Comparison of ENCODE assay signal across 27 cellular contexts in the genomic region with DNA sequence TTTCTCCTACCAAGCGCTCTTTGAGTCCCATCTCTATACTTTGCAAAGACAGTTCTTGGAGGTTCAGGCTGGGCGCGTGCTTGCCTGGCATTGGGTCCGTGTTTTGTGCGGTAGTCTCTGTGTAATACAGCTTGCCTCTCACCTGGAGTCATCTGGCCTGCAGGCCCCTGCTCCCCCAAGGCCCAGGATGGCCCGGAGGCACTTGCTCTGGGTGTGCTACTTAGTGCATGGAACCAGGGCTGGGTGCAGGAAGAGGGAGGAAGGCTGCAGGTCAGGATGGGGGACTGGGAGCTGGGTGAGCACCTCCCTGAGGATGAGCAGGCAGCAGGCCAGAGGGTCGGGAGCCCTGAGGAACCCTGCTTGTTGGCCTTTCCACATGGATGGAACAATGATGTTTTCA.
DNase-seq lines count a peak whose midpoint lies in the region; ATAC-seq and TF ChIP-seq lines count a peak whose summit lies in the region.
"Had no signal": no experiment of that assay in that cellular context is flagged by ENCODE, and none has a peak within 500 bp of the region (broad histone marks: within the 10 kb centered on the region; RNA-seq: fewer than 3 reads in every experiment).

No MANE protein-coding gene starts in this region.

- H3K36me3 Mint-ChIP-seq in CD4-positive, alpha-beta T cell (ENCODE audit: low read depth), result no peaks in the 10 kb centered on the region
- H3K36me3 Mint-ChIP-seq in activated CD8-positive, alpha-beta T cell treated with anti-CD3 and anti-CD28 coated beads, Interleukin-2, amount 10 ng/mL, durations not matched to agents 7 days and 5 days (ENCODE audit: low read depth), result peaks cover 2% of the 10 kb centered on the region
- H3K36me3 Mint-ChIP-seq: CD8-positive, alpha-beta memory T cell; immature natural killer cell had no signal

- no peak for DNase-seq in CD4-positive, alpha-beta T cell
- no peak for DNase-seq in activated CD8-positive, alpha-beta T cell treated with anti-CD3 and anti-CD28 coated beads, Interleukin-2, amount 10 ng/mL, durations not matched to agents 7 days and 5 days
- DNase-seq in mesenteric fat pad (ENCODE audit: low spot score), result peak; percentile 72
- DNase-seq in mesenchymal stem cell, result no peak
- no peak for DNase-seq in NCI-H748 (lab: John Stamatoyannopoulos, UW; ENCODE audit: unreplicated experiment)
- no peak for DNase-seq in uterus
- DNase-seq: activated naive CD4-positive, alpha-beta T cell treated with Interleukin-2 at 50 U/mL for 16 hours; CD8-positive, alpha-beta memory T cell; DMS 273 treated with DMSO at 0.1 percent for 48 hours; hypothalamus; immature natural killer cell; KBM-7; left colon; mammary epithelial cell; NCI-H1417 treated with DMSO at 0.1 percent for 48 hours; NCI-H2081 treated with DMSO at 0.1 percent for 48 hours; NCI-H226; NCI-H774; stimulated activated CD4-positive, alpha-beta T cell treated with anti-CD3 and anti-CD28 coated beads, Interleukin-2, amount 100 ng/mL, for 48 hours; T1000; upper lobe of right lung; WERI-Rb-1 had no signal

- intact Hi-C loops in CD4-positive, alpha-beta T cell (cut with DNase I, micrococcal nuclease), result loop anchor here in 1 of 2 experiments (5.0 to 10.0 kb wide), 4 partner anchors 57 to 305 kb away; a partner anchor contains a TSS
- intact Hi-C loops in uterus (cut with DNase I; ENCODE audit: low total_unique reads), result no loop called here

- no peak overlapping the region for H3K4me3 Mint-ChIP-seq in CD4-positive, alpha-beta T cell
- H3K4me3 Mint-ChIP-seq in activated CD8-positive, alpha-beta T cell treated with anti-CD3 and anti-CD28 coated beads, Interleukin-2, amount 10 ng/mL, durations not matched to agents 7 days and 5 days, result peak overlapping the region; percentile 26
- H3K4me3 Mint-ChIP-seq: CD8-positive, alpha-beta memory T cell; dendritic cell treated with granulocyte-macrophage colony-stimulating factor and Interleukin-4, amounts not matched to agents 40 ng/mL and 50 ng/mL, for 4 days; immature natural killer cell had no signal

- H3K9me3 Mint-ChIP-seq in CD4-positive, alpha-beta T cell, result no peaks in the 10 kb centered on the region
- no peaks in the 10 kb centered on the region for H3K9me3 Mint-ChIP-seq in activated CD8-positive, alpha-beta T cell treated with anti-CD3 and anti-CD28 coated beads, Interleukin-2, amount 10 ng/mL, durations not matched to agents 7 days and 5 days (ENCODE audit: insufficient read depth)
- H3K9me3 Mint-ChIP-seq: CD8-positive, alpha-beta memory T cell; dendritic cell treated with granulocyte-macrophage colony-stimulating factor and Interleukin-4, amounts not matched to agents 40 ng/mL and 50 ng/mL, for 4 days; immature natural killer cell had no signal

- peaks cover 0 to 11% (median 0%) of the 10 kb centered on the region in 11 experiments; a peak in 5 of 22 replicates for H3K36me3 ChIP-seq in BLaER1 treated with 17β-estradiol and CSF1 and Interleukin-3, amounts not matched to agents 10 nM and 100 nM
- no peaks in the 10 kb centered on the region for H3K36me3 ChIP-seq in mesenchymal stem cell (ENCODE audit: control insufficient read depth in 1 of 2, insufficient read depth in 2 of 2, low read depth in 1 of 2, low read length in 2 of 2)
- no peaks in the 10 kb centered on the region for H3K36me3 ChIP-seq in uterus
- H3K36me3 ChIP-seq: upper lobe of right lung, WERI-Rb-1 had no signal

- no peak overlapping the region for H2BK5ac ChIP-seq in mesenchymal stem cell (ENCODE audit: low read depth, low read length, poor library complexity, severe bottlenecking)

- H3K4ac ChIP-seq in mesenchymal stem cell (ENCODE audit: low read depth in 1 of 2, low read length in 2 of 2), result no peak overlapping the region

- H3K4me1 ChIP-seq in BLaER1 treated with 17β-estradiol and CSF1 and Interleukin-3, amounts not matched to agents 10 nM and 100 nM, result peaks cover 71 to 100% (median 98%) of the 10 kb centered on the region in 10 experiments
- H3K4me1 ChIP-seq in mesenchymal stem cell (ENCODE audit: control insufficient read depth, insufficient read depth, low read depth, low read length) (peaks cover 3% of the 10 kb centered on the region), uterus (no peaks in the 10 kb centered on the region)

- H3K18ac ChIP-seq in mesenchymal stem cell (ENCODE audit: low read depth in 1 of 2, low read length in 2 of 2), result no peak overlapping the region

- H3K27ac ChIP-seq in BLaER1 treated with 17β-estradiol and CSF1 and Interleukin-3, amounts not matched to agents 10 nM and 100 nM, result peak overlapping the region in 9 of 11 experiments; percentile 5 to 83 (median 71); a peak in 16 of 22 replicates
- no peak overlapping the region for H3K27ac ChIP-seq in CD4-positive, alpha-beta T cell (ENCODE audit: low read depth, low read length)
- no peak overlapping the region for H3K27ac ChIP-seq in mesenchymal stem cell (ENCODE audit: low read length, poor library complexity, severe bottlenecking)
- H3K27ac ChIP-seq in uterus, result no peak overlapping the region
- H3K27ac ChIP-seq: upper lobe of right lung, WERI-Rb-1 had no signal

- H2BK12ac ChIP-seq in mesenchymal stem cell (ENCODE audit: low read length in 2 of 2), result no peak overlapping the region

- H3K14ac ChIP-seq in mesenchymal stem cell (ENCODE audit: low read length in 2 of 2), result no peak overlapping the region

- peak overlapping the region in 3 of 10 experiments; percentile 40 to 42 (median 41); a peak in 4 of 20 replicates for H3K4me3 ChIP-seq in BLaER1 treated with 17β-estradiol and CSF1 and Interleukin-3, amounts not matched to agents 10 nM and 100 nM
- H3K4me3 ChIP-seq in mesenchymal stem cell (ENCODE audit: insufficient read depth in 1 of 2, low read depth in 1 of 2, low read length in 2 of 2), result no peak overlapping the region
- H3K4me3 ChIP-seq in uterus, result no peak overlapping the region
- H3K4me3 ChIP-seq: ascending aorta, upper lobe of right lung had no signal

- no peaks in the 10 kb centered on the region; a peak in 1 of 22 replicates for H4K20me1 ChIP-seq in BLaER1 treated with 17β-estradiol and CSF1 and Interleukin-3, amounts not matched to agents 10 nM and 100 nM

- no peak overlapping the region for H4K8ac ChIP-seq in mesenchymal stem cell (ENCODE audit: low read length)

- CTCF ChIA-PET in CD4-positive, alpha-beta T cell (lab: Charles Lee), result no interaction called here
- CTCF ChIA-PET in activated CD8-positive, alpha-beta T cell treated with anti-CD3 and anti-CD28 coated beads, Interleukin-2, amount 10 ng/mL, durations not matched to agents 7 days and 5 days (lab: Charles Lee), result interaction anchor here (1.0 to 4.7 kb wide), 5 partner anchors 14 to 223 kb away, joined by 3 to 19 read pairs (median 6); a partner anchor contains a TSS

- no peaks in the 10 kb centered on the region for H3K9me3 ChIP-seq in BLaER1 treated with 17β-estradiol and CSF1 and Interleukin-3, amounts not matched to agents 10 nM and 100 nM (replicated peaks in 1 of 11)
- H3K9me3 ChIP-seq in CD4-positive, alpha-beta T cell (ENCODE audit: control insufficient read depth, low read length), result no peaks in the 10 kb centered on the region
- no peaks in the 10 kb centered on the region for H3K9me3 ChIP-seq in mesenchymal stem cell (ENCODE audit: control insufficient read depth, low read length)
- H3K9me3 ChIP-seq in uterus, result no peaks in the 10 kb centered on the region
- H3K9me3 ChIP-seq: ascending aorta, upper lobe of right lung had no signal

- H2BK15ac ChIP-seq in mesenchymal stem cell (ENCODE audit: low read depth, poor library complexity, severe bottlenecking), result no peak overlapping the region

- POLR2A ChIA-PET in CD4-positive, alpha-beta T cell (lab: Charles Lee), result interaction anchor here (1.0 to 2.2 kb wide), 3 partner anchors 23 to 126 kb away, joined by 3 to 18 read pairs (median 3); no protein-coding TSS in a partner anchor
- POLR2A ChIA-PET in activated CD8-positive, alpha-beta T cell treated with anti-CD3 and anti-CD28 coated beads, Interleukin-2, amount 10 ng/mL, durations not matched to agents 7 days and 5 days (lab: Charles Lee), result no interaction called here

- H3K79me1 ChIP-seq in mesenchymal stem cell (replicated peaks; ENCODE audit: low read length, poor library complexity, severe bottlenecking), result no peaks in the 10 kb centered on the region

- H3K27ac Mint-ChIP-seq in CD4-positive, alpha-beta T cell, result peak overlapping the region; percentile 88
- peak overlapping the region; percentile 26 for H3K27ac Mint-ChIP-seq in activated CD8-positive, alpha-beta T cell treated with anti-CD3 and anti-CD28 coated beads, Interleukin-2, amount 10 ng/mL, durations not matched to agents 7 days and 5 days
- H3K27ac Mint-ChIP-seq: dendritic cell treated with granulocyte-macrophage colony-stimulating factor and Interleukin-4, amounts not matched to agents 40 ng/mL and 50 ng/mL, for 4 days had no signal

- WGBS in mesenchymal stem cell, result 87% methylated on average over 7 of the region's 7 CpGs

- H3K4me2 ChIP-seq in BLaER1 treated with 17β-estradiol and CSF1 and Interleukin-3, amounts not matched to agents 10 nM and 100 nM, result peak overlapping the region; percentile 79 to 94 (median 87)
- no peak overlapping the region for H3K4me2 ChIP-seq in mesenchymal stem cell (ENCODE audit: low read length, poor library complexity, severe bottlenecking)

- TF ChIP-seq CTCF in CD4-positive, alpha-beta T cell (IDR thresholded peaks at IDR 0.05), result no peak
- no peak for TF ChIP-seq CTCF in uterus (IDR thresholded peaks at IDR 0.05)

- no peak overlapping the region for H4K91ac ChIP-seq in mesenchymal stem cell (ENCODE audit: low read length)

- H3K27me3 Mint-ChIP-seq in CD4-positive, alpha-beta T cell, result no peaks in the 10 kb centered on the region
- no peaks in the 10 kb centered on the region for H3K27me3 Mint-ChIP-seq in activated CD8-positive, alpha-beta T cell treated with anti-CD3 and anti-CD28 coated beads, Interleukin-2, amount 10 ng/mL, durations not matched to agents 7 days and 5 days (ENCODE audit: low read depth)
- H3K27me3 Mint-ChIP-seq: CD8-positive, alpha-beta memory T cell; dendritic cell treated with granulocyte-macrophage colony-stimulating factor and Interleukin-4, amounts not matched to agents 40 ng/mL and 50 ng/mL, for 4 days had no signal

- peaks cover 78% of the 10 kb centered on the region for H3K4me1 Mint-ChIP-seq in CD4-positive, alpha-beta T cell (ENCODE audit: low read depth)
- H3K4me1 Mint-ChIP-seq in activated CD8-positive, alpha-beta T cell treated with anti-CD3 and anti-CD28 coated beads, Interleukin-2, amount 10 ng/mL, durations not matched to agents 7 days and 5 days (ENCODE audit: low read depth), result peaks cover 64% of the 10 kb centered on the region

- H3K23ac ChIP-seq in mesenchymal stem cell (ENCODE audit: low read length in 2 of 2), result no peak overlapping the region

- H2AK5ac ChIP-seq in mesenchymal stem cell (ENCODE audit: low read length, severe bottlenecking), result no peak overlapping the region

- no peak overlapping the region for H2BK120ac ChIP-seq in mesenchymal stem cell (ENCODE audit: low read depth, low read length)

- peak overlapping the region in 8 of 11 experiments; percentile 51 to 78 (median 68); a peak in 13 of 22 replicates for H3K9ac ChIP-seq in BLaER1 treated with 17β-estradiol and CSF1 and Interleukin-3, amounts not matched to agents 10 nM and 100 nM
- no peak overlapping the region for H3K9ac ChIP-seq in mesenchymal stem cell (ENCODE audit: low read length)

- ATAC-seq in CD4-positive, alpha-beta T cell (ENCODE audit: poor library complexity), result no peak
- ATAC-seq in activated CD8-positive, alpha-beta T cell treated with anti-CD3 and anti-CD28 coated beads, Interleukin-2, amount 10 ng/mL, durations not matched to agents 7 days and 5 days, result no peak
- ATAC-seq: left colon, right cardiac atrium, SK-N-SH treated with all-trans-retinoic acid at 6 μM for 48 hours, upper lobe of right lung had no signal

- TF ChIP-seq POLR2A in uterus (IDR thresholded peaks at IDR 0.05), result no peak

- no peak overlapping the region for H2AFZ ChIP-seq in mesenchymal stem cell (ENCODE audit: low read depth, low read length)

- no peaks in the 10 kb centered on the region for H3K27me3 ChIP-seq in BLaER1 treated with 17β-estradiol and CSF1 and Interleukin-3, amounts not matched to agents 10 nM and 100 nM
- H3K27me3 ChIP-seq in CD4-positive, alpha-beta T cell (ENCODE audit: control insufficient read depth, insufficient read depth, low read length), result no peaks in the 10 kb centered on the region
- H3K27me3 ChIP-seq in mesenchymal stem cell (ENCODE audit: control insufficient read depth in 1 of 2, insufficient read depth in 1 of 2, low read length in 2 of 2) (peaks cover 5 to 8% of the 10 kb centered on the region in 2 experiments), uterus (no peaks in the 10 kb centered on the region)
- H3K27me3 ChIP-seq: ascending aorta, upper lobe of right lung had no signal

Comparison
In these comparisons a context has a peak if more than half of its experiments do, and no peak if none do; other contexts are left out.
1. H3K27ac ChIP-seq: peak in BLaER1 treated with 17β-estradiol and CSF1 and Interleukin-3, amounts not matched to agents 10 nM and 100 nM (9 of 11); none in CD4-positive, alpha-beta T cell (single experiment), mesenchymal stem cell (single experiment) and uterus (0 of 2).